In the genomic region with DNA sequence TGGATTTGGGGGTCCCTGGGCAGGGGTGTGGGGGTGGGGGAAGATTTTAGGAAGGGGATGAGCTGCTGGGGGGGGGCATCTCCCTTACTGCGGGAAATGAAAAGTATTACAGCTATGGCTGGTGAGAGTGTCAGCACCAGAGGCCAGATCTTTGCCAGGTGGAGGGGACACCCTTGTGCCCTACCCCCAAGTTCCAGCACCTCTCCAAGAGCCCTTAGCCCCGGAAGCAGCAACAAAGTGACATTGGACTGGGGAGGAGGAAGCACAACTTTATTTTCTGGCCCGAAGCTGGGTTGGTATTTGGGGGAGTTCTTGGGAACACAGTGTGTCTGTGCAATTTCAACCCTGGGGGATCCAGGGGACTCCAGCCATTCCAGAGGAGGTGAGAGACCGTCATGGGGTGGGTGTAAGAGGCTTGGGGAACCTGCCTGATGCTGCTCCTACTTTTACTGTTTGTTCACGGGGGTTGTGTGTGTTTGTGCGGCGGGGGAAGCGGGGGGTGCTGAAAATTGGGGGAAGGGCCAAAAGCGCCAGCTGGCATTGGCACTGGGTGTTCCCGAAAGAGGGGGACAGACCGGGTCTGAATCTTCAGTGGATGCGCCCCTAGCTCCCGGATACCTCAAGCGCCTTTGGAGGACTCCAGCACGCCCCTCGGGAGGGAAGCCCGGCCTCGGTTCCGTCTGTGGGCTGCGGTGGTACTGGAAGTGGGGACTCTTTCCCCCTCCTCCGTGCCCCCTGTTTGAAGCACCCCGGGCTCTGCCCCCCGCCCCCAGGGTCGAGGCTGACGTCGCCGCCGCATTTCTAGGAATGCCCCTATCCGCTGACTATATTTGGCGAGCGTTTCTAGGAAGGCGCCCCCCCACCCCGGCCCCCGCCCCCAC, we compare ENCODE assay signal across 1 cellular context.
TF ChIP-seq lines count a peak whose summit lies in the region.

No MANE protein-coding gene starts in this region.

TF ChIP-seq in HepG2, 621 proteins besides CTCF, POLR2A, EP300 and RAD21 (continued from another document and continues in another):
- TF ChIP-seq, protein P1, sequence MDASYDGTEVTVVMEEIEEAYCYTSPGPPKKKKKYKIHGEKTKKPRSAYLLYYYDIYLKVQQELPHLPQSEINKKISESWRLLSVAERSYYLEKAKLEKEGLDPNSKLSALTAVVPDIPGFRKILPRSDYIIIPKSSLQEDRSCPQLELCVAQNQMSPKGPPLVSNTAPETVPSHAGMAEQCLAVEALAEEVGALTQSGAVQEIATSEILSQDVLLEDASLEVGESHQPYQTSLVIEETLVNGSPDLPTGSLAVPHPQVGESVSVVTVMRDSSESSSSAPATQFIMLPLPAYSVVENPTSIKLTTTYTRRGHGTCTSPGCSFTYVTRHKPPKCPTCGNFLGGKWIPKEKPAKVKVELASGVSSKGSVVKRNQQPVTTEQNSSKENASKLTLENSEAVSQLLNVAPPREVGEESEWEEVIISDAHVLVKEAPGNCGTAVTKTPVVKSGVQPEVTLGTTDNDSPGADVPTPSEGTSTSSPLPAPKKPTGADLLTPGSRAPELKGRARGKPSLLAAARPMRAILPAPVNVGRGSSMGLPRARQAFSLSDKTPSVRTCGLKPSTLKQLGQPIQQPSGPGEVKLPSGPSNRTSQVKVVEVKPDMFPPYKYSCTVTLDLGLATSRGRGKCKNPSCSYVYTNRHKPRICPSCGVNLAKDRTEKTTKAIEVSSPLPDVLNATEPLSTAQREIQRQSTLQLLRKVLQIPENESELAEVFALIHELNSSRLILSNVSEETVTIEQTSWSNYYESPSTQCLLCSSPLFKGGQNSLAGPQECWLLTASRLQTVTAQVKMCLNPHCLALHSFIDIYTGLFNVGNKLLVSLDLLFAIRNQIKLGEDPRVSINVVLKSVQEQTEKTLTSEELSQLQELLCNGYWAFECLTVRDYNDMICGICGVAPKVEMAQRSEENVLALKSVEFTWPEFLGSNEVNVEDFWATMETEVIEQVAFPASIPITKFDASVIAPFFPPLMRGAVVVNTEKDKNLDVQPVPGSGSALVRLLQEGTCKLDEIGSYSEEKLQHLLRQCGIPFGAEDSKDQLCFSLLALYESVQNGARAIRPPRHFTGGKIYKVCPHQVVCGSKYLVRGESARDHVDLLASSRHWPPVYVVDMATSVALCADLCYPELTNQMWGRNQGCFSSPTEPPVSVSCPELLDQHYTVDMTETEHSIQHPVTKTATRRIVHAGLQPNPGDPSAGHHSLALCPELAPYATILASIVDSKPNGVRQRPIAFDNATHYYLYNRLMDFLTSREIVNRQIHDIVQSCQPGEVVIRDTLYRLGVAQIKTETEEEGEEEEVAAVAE (CRISPR knock-in tag; IDR thresholded peaks at IDR 0.05; ENCODE audit: borderline replicate concordance): no peak
- TF ChIP-seq NFYB (CRISPR knock-in tag; IDR thresholded peaks at IDR 0.05) (0 out of 2 replicates have a peak, but pooled peaks have one; percentile 10), ZNF776 (CRISPR knock-in tag; IDR thresholded peaks at IDR 0.05) (peak; percentile 66; the same call in 1 of the 2 replicates), ZNF234 (CRISPR knock-in tag; conservative IDR thresholded peaks at IDR 0.05) (no peak), ZNF781 (CRISPR knock-in tag; IDR thresholded peaks at IDR 0.05; ENCODE audit: borderline replicate concordance, not compliant biosample characterization) (no peak), TCF12 (IDR thresholded peaks at IDR 0.05) (no peak), TCF12 (CRISPR knock-in tag; IDR thresholded peaks at IDR 0.05) (peak; percentile 64; the same call in 1 of the 2 replicates), SRF (IDR thresholded peaks at IDR 0.05; ENCODE audit: low read depth, low read length) (peak; percentile 66), SNAPC2 (CRISPR knock-in tag; IDR thresholded peaks at IDR 0.05) (0 out of 2 replicates have a peak, but pooled peaks have one; percentile 67), KMT2B (CRISPR knock-in tag; IDR thresholded peaks at IDR 0.05) (0 out of 2 replicates have a peak, but pooled peaks have one; percentile 10), TARDBP (CRISPR knock-in tag; IDR thresholded peaks at IDR 0.05) (peak; percentile 51; the same call in 1 of the 2 replicates), HNRNPL (IDR thresholded peaks at IDR 0.05; ENCODE audit: low read depth, low read length) (0 out of 2 replicates have a peak, but pooled peaks have one; percentile 73), RXRB (CRISPR knock-in tag; IDR thresholded peaks at IDR 0.05; ENCODE audit: borderline replicate concordance) (no peak), ARNTL (CRISPR knock-in tag; IDR thresholded peaks at IDR 0.05) (peak; percentile 9; the same call in 1 of the 2 replicates), JUND (CRISPR knock-in tag; IDR thresholded peaks at IDR 0.05) (0 out of 2 replicates have a peak, but pooled peaks have one; percentile 5), BCL6 (CRISPR knock-in tag; IDR thresholded peaks at IDR 0.05) (peak; percentile 91), DNMT3B (CRISPR knock-in tag; conservative IDR thresholded peaks at IDR 0.05) (no peak), ZNF232 (CRISPR knock-in tag; IDR thresholded peaks at IDR 0.05; ENCODE audit: borderline replicate concordance) (no peak), ZNF451 (CRISPR knock-in tag; IDR thresholded peaks at IDR 0.05) (no peak), PRPF4 (IDR thresholded peaks at IDR 0.05; ENCODE audit: low read depth, low read length, poor library complexity, severe bottlenecking) (no peak), CCDC6 (CRISPR knock-in tag; IDR thresholded peaks at IDR 0.05) (no peak)
- TF ChIP-seq, protein P2, sequence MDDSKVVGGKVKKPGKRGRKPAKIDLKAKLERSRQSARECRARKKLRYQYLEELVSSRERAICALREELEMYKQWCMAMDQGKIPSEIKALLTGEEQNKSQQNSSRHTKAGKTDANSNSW (CRISPR knock-in tag; IDR thresholded peaks at IDR 0.05; ENCODE audit: borderline replicate concordance): no peak
- TF ChIP-seq, protein P3, sequence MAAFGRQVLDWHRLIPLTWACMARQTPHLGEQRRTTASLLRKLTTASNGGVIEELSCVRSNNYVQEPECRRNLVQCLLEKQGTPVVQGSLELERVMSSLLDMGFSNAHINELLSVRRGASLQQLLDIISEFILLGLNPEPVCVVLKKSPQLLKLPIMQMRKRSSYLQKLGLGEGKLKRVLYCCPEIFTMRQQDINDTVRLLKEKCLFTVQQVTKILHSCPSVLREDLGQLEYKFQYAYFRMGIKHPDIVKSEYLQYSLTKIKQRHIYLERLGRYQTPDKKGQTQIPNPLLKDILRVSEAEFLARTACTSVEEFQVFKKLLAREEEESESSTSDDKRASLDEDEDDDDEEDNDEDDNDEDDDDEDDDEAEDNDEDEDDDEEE (CRISPR knock-in tag; IDR thresholded peaks at IDR 0.05): peak; percentile 81; the same call in 1 of the 2 replicates
- TF ChIP-seq, protein P4, sequence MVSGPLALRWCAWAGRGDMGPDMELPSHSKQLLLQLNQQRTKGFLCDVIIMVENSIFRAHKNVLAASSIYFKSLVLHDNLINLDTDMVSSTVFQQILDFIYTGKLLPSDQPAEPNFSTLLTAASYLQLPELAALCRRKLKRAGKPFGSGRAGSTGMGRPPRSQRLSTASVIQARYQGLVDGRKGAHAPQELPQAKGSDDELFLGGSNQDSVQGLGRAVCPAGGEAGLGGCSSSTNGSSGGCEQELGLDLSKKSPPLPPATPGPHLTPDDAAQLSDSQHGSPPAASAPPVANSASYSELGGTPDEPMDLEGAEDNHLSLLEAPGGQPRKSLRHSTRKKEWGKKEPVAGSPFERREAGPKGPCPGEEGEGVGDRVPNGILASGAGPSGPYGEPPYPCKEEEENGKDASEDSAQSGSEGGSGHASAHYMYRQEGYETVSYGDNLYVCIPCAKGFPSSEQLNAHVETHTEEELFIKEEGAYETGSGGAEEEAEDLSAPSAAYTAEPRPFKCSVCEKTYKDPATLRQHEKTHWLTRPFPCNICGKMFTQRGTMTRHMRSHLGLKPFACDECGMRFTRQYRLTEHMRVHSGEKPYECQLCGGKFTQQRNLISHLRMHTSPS (CRISPR knock-in tag; IDR thresholded peaks at IDR 0.05; ENCODE audit: low read depth): 0 out of 2 replicates have a peak, but pooled peaks have one; percentile 11
- TF ChIP-seq, protein P5, sequence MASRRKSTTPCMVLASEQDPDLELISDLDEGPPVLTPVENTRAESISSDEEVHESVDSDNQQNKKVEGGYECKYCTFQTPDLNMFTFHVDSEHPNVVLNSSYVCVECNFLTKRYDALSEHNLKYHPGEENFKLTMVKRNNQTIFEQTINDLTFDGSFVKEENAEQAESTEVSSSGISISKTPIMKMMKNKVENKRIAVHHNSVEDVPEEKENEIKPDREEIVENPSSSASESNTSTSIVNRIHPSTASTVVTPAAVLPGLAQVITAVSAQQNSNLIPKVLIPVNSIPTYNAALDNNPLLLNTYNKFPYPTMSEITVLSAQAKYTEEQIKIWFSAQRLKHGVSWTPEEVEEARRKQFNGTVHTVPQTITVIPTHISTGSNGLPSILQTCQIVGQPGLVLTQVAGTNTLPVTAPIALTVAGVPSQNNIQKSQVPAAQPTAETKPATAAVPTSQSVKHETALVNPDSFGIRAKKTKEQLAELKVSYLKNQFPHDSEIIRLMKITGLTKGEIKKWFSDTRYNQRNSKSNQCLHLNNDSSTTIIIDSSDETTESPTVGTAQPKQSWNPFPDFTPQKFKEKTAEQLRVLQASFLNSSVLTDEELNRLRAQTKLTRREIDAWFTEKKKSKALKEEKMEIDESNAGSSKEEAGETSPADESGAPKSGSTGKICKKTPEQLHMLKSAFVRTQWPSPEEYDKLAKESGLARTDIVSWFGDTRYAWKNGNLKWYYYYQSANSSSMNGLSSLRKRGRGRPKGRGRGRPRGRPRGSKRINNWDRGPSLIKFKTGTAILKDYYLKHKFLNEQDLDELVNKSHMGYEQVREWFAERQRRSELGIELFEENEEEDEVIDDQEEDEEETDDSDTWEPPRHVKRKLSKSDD (CRISPR knock-in tag; IDR thresholded peaks at IDR 0.05; ENCODE audit: low read depth): 0 out of 2 replicates have a peak, but pooled peaks have one; percentile 44
- TF ChIP-seq, protein P6, sequence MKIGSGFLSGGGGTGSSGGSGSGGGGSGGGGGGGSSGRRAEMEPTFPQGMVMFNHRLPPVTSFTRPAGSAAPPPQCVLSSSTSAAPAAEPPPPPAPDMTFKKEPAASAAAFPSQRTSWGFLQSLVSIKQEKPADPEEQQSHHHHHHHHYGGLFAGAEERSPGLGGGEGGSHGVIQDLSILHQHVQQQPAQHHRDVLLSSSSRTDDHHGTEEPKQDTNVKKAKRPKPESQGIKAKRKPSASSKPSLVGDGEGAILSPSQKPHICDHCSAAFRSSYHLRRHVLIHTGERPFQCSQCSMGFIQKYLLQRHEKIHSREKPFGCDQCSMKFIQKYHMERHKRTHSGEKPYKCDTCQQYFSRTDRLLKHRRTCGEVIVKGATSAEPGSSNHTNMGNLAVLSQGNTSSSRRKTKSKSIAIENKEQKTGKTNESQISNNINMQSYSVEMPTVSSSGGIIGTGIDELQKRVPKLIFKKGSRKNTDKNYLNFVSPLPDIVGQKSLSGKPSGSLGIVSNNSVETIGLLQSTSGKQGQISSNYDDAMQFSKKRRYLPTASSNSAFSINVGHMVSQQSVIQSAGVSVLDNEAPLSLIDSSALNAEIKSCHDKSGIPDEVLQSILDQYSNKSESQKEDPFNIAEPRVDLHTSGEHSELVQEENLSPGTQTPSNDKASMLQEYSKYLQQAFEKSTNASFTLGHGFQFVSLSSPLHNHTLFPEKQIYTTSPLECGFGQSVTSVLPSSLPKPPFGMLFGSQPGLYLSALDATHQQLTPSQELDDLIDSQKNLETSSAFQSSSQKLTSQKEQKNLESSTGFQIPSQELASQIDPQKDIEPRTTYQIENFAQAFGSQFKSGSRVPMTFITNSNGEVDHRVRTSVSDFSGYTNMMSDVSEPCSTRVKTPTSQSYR (CRISPR knock-in tag; IDR thresholded peaks at IDR 0.05; ENCODE audit: borderline replicate concordance): peak; percentile 43; the same call in 1 of the 2 replicates
- TF ChIP-seq, protein P7, sequence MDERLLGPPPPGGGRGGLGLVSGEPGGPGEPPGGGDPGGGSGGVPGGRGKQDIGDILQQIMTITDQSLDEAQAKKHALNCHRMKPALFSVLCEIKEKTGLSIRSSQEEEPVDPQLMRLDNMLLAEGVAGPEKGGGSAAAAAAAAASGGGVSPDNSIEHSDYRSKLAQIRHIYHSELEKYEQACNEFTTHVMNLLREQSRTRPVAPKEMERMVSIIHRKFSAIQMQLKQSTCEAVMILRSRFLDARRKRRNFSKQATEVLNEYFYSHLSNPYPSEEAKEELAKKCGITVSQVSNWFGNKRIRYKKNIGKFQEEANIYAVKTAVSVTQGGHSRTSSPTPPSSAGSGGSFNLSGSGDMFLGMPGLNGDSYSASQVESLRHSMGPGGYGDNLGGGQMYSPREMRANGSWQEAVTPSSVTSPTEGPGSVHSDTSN (CRISPR knock-in tag; IDR thresholded peaks at IDR 0.05): no peak
- TF ChIP-seq, protein P8, sequence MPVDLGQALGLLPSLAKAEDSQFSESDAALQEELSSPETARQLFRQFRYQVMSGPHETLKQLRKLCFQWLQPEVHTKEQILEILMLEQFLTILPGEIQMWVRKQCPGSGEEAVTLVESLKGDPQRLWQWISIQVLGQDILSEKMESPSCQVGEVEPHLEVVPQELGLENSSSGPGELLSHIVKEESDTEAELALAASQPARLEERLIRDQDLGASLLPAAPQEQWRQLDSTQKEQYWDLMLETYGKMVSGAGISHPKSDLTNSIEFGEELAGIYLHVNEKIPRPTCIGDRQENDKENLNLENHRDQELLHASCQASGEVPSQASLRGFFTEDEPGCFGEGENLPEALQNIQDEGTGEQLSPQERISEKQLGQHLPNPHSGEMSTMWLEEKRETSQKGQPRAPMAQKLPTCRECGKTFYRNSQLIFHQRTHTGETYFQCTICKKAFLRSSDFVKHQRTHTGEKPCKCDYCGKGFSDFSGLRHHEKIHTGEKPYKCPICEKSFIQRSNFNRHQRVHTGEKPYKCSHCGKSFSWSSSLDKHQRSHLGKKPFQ (CRISPR knock-in tag; IDR thresholded peaks at IDR 0.05; ENCODE audit: insufficient replicate concordance): peak; percentile 14
- TF ChIP-seq, protein P9, sequence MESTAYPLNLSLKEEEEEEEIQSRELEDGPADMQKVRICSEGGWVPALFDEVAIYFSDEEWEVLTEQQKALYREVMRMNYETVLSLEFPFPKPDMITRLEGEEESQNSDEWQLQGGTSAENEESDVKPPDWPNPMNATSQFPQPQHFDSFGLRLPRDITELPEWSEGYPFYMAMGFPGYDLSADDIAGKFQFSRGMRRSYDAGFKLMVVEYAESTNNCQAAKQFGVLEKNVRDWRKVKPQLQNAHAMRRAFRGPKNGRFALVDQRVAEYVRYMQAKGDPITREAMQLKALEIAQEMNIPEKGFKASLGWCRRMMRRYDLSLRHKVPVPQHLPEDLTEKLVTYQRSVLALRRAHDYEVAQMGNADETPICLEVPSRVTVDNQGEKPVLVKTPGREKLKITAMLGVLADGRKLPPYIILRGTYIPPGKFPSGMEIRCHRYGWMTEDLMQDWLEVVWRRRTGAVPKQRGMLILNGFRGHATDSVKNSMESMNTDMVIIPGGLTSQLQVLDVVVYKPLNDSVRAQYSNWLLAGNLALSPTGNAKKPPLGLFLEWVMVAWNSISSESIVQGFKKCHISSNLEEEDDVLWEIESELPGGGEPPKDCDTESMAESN (CRISPR knock-in tag; conservative IDR thresholded peaks at IDR 0.05): no peak
- TF ChIP-seq, protein P10, sequence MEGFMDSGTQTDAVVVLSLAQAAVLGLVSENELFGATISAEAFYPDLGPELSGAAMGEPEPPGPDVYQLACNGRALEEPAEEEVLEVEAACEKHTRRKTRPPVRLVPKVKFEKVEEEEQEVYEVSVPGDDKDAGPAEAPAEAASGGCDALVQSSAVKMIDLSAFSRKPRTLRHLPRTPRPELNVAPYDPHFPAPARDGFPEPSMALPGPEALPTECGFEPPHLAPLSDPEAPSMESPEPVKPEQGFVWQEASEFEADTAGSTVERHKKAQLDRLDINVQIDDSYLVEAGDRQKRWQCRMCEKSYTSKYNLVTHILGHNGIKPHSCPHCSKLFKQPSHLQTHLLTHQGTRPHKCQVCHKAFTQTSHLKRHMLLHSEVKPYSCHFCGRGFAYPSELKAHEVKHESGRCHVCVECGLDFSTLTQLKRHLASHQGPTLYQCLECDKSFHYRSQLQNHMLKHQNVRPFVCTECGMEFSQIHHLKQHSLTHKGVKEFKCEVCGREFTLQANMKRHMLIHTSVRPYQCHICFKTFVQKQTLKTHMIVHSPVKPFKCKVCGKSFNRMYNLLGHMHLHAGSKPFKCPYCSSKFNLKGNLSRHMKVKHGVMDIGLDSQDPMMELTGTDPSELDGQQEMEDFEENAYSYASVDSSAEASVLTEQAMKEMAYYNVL (CRISPR knock-in tag; IDR thresholded peaks at IDR 0.05; ENCODE audit: borderline replicate concordance): peak; percentile 35; the same call in 1 of the 2 replicates
